ENCODE assay signal across 1 cellular context in the genomic region with DNA sequence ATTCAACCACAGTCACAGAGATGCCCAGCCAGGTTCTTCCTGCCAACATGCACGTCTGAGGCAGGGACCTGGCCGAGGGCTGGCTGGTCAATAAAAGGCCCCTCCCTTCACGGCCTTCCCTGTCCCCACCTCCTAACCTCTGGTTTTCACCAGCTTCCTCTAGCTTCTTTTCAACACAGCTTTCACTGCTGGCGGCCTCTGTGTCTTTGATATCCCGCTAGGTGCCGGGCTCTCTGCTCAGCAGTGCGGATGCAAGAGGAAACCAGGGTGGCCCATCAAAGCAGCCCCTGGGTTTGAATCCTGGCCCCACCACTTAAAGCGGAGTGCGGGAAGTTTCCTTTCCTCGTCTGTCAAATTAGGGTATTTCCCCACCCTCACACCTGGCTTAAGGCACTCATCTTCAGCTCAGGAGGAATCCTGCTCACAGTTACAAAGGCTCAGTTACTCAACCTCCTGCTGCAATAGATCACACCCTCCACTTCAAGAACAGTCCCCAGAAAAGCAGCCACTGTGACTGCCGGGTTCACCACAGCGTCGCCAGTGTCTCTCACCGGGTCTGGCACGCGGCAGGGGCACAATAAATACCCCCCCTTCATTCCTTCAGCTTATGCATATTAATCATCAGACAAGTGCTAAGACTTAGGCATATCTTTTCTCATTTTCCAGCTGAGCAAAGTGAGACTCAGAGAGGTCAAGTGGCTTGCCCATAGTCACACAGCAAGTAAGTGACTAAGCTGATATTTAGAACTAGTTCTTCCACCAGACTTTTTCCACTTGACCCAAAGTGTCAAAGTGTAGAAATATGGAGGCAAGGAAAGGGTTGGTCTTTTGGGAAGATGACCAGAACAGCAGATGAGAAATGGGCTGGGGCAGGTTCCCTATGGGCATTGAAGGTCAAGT.
TF ChIP-seq lines count a peak whose summit lies in the region.

No MANE protein-coding gene starts in this region.

TF ChIP-seq in GM12878, 131 proteins besides CTCF, POLR2A, EP300 and RAD21 (continued from another document and continues in another):
- TF ChIP-seq, protein P1, sequence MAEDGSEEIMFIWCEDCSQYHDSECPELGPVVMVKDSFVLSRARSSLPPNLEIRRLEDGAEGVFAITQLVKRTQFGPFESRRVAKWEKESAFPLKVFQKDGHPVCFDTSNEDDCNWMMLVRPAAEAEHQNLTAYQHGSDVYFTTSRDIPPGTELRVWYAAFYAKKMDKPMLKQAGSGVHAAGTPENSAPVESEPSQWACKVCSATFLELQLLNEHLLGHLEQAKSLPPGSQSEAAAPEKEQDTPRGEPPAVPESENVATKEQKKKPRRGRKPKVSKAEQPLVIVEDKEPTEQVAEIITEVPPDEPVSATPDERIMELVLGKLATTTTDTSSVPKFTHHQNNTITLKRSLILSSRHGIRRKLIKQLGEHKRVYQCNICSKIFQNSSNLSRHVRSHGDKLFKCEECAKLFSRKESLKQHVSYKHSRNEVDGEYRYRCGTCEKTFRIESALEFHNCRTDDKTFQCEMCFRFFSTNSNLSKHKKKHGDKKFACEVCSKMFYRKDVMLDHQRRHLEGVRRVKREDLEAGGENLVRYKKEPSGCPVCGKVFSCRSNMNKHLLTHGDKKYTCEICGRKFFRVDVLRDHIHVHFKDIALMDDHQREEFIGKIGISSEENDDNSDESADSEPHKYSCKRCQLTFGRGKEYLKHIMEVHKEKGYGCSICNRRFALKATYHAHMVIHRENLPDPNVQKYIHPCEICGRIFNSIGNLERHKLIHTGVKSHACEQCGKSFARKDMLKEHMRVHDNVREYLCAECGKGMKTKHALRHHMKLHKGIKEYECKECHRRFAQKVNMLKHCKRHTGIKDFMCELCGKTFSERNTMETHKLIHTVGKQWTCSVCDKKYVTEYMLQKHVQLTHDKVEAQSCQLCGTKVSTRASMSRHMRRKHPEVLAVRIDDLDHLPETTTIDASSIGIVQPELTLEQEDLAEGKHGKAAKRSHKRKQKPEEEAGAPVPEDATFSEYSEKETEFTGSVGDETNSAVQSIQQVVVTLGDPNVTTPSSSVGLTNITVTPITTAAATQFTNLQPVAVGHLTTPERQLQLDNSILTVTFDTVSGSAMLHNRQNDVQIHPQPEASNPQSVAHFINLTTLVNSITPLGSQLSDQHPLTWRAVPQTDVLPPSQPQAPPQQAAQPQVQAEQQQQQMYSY (CRISPR knock-in tag; IDR thresholded peaks at IDR 0.05), result no peak
- no peak for TF ChIP-seq JUND (IDR thresholded peaks at IDR 0.05; ENCODE audit: low read depth, low read length)
- TF ChIP-seq, protein P2, sequence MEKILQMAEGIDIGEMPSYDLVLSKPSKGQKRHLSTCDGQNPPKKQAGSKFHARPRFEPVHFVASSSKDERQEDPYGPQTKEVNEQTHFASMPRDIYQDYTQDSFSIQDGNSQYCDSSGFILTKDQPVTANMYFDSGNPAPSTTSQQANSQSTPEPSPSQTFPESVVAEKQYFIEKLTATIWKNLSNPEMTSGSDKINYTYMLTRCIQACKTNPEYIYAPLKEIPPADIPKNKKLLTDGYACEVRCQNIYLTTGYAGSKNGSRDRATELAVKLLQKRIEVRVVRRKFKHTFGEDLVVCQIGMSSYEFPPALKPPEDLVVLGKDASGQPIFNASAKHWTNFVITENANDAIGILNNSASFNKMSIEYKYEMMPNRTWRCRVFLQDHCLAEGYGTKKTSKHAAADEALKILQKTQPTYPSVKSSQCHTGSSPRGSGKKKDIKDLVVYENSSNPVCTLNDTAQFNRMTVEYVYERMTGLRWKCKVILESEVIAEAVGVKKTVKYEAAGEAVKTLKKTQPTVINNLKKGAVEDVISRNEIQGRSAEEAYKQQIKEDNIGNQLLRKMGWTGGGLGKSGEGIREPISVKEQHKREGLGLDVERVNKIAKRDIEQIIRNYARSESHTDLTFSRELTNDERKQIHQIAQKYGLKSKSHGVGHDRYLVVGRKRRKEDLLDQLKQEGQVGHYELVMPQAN (conservative IDR thresholded peaks at IDR 0.05), result no peak
- 0 out of 2 replicates have a peak, but pooled peaks have one; percentile 28 for TF ChIP-seq RFX5 (IDR thresholded peaks at IDR 0.05; ENCODE audit: low read depth, low read length)
- TF ChIP-seq, protein P3, sequence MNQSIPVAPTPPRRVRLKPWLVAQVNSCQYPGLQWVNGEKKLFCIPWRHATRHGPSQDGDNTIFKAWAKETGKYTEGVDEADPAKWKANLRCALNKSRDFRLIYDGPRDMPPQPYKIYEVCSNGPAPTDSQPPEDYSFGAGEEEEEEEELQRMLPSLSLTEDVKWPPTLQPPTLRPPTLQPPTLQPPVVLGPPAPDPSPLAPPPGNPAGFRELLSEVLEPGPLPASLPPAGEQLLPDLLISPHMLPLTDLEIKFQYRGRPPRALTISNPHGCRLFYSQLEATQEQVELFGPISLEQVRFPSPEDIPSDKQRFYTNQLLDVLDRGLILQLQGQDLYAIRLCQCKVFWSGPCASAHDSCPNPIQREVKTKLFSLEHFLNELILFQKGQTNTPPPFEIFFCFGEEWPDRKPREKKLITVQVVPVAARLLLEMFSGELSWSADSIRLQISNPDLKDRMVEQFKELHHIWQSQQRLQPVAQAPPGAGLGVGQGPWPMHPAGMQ (IDR thresholded peaks at IDR 0.05; ENCODE audit: borderline replicate concordance), result no peak; the same call in 1 of the 2 replicates
- TF ChIP-seq, protein P4, sequence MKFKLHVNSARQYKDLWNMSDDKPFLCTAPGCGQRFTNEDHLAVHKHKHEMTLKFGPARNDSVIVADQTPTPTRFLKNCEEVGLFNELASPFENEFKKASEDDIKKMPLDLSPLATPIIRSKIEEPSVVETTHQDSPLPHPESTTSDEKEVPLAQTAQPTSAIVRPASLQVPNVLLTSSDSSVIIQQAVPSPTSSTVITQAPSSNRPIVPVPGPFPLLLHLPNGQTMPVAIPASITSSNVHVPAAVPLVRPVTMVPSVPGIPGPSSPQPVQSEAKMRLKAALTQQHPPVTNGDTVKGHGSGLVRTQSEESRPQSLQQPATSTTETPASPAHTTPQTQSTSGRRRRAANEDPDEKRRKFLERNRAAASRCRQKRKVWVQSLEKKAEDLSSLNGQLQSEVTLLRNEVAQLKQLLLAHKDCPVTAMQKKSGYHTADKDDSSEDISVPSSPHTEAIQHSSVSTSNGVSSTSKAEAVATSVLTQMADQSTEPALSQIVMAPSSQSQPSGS (IDR thresholded peaks at IDR 0.05; ENCODE audit: low read length), result no peak
- TF ChIP-seq SREBF1 (IDR thresholded peaks at IDR 0.05; ENCODE audit: low read length), result no peak
- TF ChIP-seq BCL11A (IDR thresholded peaks at IDR 0.05; ENCODE audit: low read depth, low read length), result no peak
- TF ChIP-seq ZNF622 (IDR thresholded peaks at IDR 0.05), result no peak
- TF ChIP-seq KDM1A (IDR thresholded peaks at IDR 0.05; ENCODE audit: borderline replicate concordance), result no peak
- TF ChIP-seq NFYA (IDR thresholded peaks at IDR 0.05; ENCODE audit: borderline replicate concordance, low read depth, low read length), result no peak
- TF ChIP-seq, protein P5, sequence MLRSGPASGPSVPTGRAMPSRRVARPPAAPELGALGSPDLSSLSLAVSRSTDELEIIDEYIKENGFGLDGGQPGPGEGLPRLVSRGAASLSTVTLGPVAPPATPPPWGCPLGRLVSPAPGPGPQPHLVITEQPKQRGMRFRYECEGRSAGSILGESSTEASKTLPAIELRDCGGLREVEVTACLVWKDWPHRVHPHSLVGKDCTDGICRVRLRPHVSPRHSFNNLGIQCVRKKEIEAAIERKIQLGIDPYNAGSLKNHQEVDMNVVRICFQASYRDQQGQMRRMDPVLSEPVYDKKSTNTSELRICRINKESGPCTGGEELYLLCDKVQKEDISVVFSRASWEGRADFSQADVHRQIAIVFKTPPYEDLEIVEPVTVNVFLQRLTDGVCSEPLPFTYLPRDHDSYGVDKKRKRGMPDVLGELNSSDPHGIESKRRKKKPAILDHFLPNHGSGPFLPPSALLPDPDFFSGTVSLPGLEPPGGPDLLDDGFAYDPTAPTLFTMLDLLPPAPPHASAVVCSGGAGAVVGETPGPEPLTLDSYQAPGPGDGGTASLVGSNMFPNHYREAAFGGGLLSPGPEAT (IDR thresholded peaks at IDR 0.05; ENCODE audit: low read depth), result peak; percentile 46; the same call in 1 of the 2 replicates
- no peak for TF ChIP-seq ZNF274 (IDR thresholded peaks at IDR 0.05; ENCODE audit: insufficient read depth, insufficient read length)
- TF ChIP-seq YBX1 (IDR thresholded peaks at IDR 0.05), result no peak
- TF ChIP-seq, protein P6, sequence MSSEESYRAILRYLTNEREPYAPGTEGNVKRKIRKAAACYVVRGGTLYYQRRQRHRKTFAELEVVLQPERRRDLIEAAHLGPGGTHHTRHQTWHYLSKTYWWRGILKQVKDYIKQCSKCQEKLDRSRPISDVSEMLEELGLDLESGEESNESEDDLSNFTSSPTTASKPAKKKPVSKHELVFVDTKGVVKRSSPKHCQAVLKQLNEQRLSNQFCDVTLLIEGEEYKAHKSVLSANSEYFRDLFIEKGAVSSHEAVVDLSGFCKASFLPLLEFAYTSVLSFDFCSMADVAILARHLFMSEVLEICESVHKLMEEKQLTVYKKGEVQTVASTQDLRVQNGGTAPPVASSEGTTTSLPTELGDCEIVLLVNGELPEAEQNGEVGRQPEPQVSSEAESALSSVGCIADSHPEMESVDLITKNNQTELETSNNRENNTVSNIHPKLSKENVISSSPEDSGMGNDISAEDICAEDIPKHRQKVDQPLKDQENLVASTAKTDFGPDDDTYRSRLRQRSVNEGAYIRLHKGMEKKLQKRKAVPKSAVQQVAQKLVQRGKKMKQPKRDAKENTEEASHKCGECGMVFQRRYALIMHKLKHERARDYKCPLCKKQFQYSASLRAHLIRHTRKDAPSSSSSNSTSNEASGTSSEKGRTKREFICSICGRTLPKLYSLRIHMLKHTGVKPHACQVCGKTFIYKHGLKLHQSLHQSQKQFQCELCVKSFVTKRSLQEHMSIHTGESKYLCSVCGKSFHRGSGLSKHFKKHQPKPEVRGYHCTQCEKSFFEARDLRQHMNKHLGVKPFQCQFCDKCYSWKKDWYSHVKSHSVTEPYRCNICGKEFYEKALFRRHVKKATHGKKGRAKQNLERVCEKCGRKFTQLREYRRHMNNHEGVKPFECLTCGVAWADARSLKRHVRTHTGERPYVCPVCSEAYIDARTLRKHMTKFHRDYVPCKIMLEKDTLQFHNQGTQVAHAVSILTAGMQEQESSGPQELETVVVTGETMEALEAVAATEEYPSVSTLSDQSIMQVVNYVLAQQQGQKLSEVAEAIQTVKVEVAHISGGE (CRISPR knock-in tag; IDR thresholded peaks at IDR 0.05), result no peak
- no peak for TF ChIP-seq BRCA1 (IDR thresholded peaks at IDR 0.05; ENCODE audit: low read depth, low read length)
- TF ChIP-seq POLR2AphosphoS2 (IDR thresholded peaks at IDR 0.05; ENCODE audit: low read depth, low read length), result no peak
- TF ChIP-seq RELA (IDR thresholded peaks at IDR 0.05; ENCODE audit: borderline replicate concordance, partially characterized antibody), result no peak
- no peak for TF ChIP-seq SUZ12 (IDR thresholded peaks at IDR 0.05; ENCODE audit: unreplicated experiment)
- TF ChIP-seq, protein P7, sequence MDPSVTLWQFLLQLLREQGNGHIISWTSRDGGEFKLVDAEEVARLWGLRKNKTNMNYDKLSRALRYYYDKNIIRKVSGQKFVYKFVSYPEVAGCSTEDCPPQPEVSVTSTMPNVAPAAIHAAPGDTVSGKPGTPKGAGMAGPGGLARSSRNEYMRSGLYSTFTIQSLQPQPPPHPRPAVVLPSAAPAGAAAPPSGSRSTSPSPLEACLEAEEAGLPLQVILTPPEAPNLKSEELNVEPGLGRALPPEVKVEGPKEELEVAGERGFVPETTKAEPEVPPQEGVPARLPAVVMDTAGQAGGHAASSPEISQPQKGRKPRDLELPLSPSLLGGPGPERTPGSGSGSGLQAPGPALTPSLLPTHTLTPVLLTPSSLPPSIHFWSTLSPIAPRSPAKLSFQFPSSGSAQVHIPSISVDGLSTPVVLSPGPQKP (IDR thresholded peaks at IDR 0.05; ENCODE audit: low read depth, low read length), result no peak
- no peak for TF ChIP-seq IRF4 (IDR thresholded peaks at IDR 0.05; ENCODE audit: low read depth, low read length)
- TF ChIP-seq, protein P8, sequence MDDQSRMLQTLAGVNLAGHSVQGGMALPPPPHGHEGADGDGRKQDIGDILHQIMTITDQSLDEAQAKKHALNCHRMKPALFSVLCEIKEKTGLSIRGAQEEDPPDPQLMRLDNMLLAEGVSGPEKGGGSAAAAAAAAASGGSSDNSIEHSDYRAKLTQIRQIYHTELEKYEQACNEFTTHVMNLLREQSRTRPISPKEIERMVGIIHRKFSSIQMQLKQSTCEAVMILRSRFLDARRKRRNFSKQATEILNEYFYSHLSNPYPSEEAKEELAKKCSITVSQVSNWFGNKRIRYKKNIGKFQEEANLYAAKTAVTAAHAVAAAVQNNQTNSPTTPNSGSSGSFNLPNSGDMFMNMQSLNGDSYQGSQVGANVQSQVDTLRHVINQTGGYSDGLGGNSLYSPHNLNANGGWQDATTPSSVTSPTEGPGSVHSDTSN (IDR thresholded peaks at IDR 0.05; ENCODE audit: insufficient replicate concordance, low read depth, low read length), result no peak
- TF ChIP-seq, protein P9, sequence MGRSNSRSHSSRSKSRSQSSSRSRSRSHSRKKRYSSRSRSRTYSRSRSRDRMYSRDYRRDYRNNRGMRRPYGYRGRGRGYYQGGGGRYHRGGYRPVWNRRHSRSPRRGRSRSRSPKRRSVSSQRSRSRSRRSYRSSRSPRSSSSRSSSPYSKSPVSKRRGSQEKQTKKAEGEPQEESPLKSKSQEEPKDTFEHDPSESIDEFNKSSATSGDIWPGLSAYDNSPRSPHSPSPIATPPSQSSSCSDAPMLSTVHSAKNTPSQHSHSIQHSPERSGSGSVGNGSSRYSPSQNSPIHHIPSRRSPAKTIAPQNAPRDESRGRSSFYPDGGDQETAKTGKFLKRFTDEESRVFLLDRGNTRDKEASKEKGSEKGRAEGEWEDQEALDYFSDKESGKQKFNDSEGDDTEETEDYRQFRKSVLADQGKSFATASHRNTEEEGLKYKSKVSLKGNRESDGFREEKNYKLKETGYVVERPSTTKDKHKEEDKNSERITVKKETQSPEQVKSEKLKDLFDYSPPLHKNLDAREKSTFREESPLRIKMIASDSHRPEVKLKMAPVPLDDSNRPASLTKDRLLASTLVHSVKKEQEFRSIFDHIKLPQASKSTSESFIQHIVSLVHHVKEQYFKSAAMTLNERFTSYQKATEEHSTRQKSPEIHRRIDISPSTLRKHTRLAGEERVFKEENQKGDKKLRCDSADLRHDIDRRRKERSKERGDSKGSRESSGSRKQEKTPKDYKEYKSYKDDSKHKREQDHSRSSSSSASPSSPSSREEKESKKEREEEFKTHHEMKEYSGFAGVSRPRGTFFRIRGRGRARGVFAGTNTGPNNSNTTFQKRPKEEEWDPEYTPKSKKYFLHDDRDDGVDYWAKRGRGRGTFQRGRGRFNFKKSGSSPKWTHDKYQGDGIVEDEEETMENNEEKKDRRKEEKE (IDR thresholded peaks at IDR 0.05), result no peak
- TF ChIP-seq ZNF217 (IDR thresholded peaks at IDR 0.05), result peak; percentile 65; the same call in 1 of the 2 replicates
- TF ChIP-seq ZSCAN29 (IDR thresholded peaks at IDR 0.05), result no peak
- TF ChIP-seq, protein P10, sequence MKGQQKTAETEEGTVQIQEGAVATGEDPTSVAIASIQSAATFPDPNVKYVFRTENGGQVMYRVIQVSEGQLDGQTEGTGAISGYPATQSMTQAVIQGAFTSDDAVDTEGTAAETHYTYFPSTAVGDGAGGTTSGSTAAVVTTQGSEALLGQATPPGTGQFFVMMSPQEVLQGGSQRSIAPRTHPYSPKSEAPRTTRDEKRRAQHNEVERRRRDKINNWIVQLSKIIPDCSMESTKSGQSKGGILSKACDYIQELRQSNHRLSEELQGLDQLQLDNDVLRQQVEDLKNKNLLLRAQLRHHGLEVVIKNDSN (IDR thresholded peaks at IDR 0.05; ENCODE audit: borderline replicate concordance, extremely low read length, insufficient read depth, low read depth, low read length), result no peak
- no peak for TF ChIP-seq ESRRA (IDR thresholded peaks at IDR 0.05; ENCODE audit: low read length)
- TF ChIP-seq SUPT20H (IDR thresholded peaks at IDR 0.05; ENCODE audit: borderline replicate concordance, control insufficient read depth, low read depth, low read length), result no peak
- TF ChIP-seq POLR2AphosphoS5 (IDR thresholded peaks at IDR 0.05; ENCODE audit: low read length), result no peak
- no peak for TF ChIP-seq ATF7 (IDR thresholded peaks at IDR 0.05; ENCODE audit: low read depth)
- TF ChIP-seq BACH1 (IDR thresholded peaks at IDR 0.05; ENCODE audit: borderline replicate concordance), result no peak
